Comparison of ENCODE assay signal across 1 cellular context in genomic region chr2:101113441-101114267, GRCh38.
TF ChIP-seq lines count a peak whose summit lies in the region.

No MANE protein-coding gene starts in this region.

TF ChIP-seq in HEK293, 187 proteins besides CTCF, POLR2A, EP300 and RAD21 (continued from another document):
- TF ChIP-seq ZFHX2 (tag by site-specific recombination; conservative IDR thresholded peaks at IDR 0.05) (0 out of 2 replicates have a peak, but pooled peaks have one; percentile 20), ZFP69B (tag by site-specific recombination; IDR thresholded peaks at IDR 0.05) (no peak), KLF8 (tag by site-specific recombination; IDR thresholded peaks at IDR 0.05) (peak; percentile 33; the same call in 1 of the 2 replicates), ZNF24 (tag by site-specific recombination; IDR thresholded peaks at IDR 0.05) (0 out of 2 replicates have a peak, but pooled peaks have one; percentile 57), IKZF3 (tag by site-specific recombination; IDR thresholded peaks at IDR 0.05) (peak; percentile 62), PRDM6 (tag by site-specific recombination; IDR thresholded peaks at IDR 0.05) (peak; percentile 87), ZNF148 (tag by site-specific recombination; IDR thresholded peaks at IDR 0.05; ENCODE audit: borderline replicate concordance) (no peak), ZIC2 (tag by site-specific recombination; IDR thresholded peaks at IDR 0.05) (peak; percentile 46), ZBTB44 (tag by site-specific recombination; IDR thresholded peaks at IDR 0.05) (peak; percentile 96), ZNF677 (tag by site-specific recombination; IDR thresholded peaks at IDR 0.05) (no peak)
TF ChIP-seq in HEK293: peak in this region for 22.
